17 cellular contexts compared by ENCODE assay signal in the genomic region with DNA sequence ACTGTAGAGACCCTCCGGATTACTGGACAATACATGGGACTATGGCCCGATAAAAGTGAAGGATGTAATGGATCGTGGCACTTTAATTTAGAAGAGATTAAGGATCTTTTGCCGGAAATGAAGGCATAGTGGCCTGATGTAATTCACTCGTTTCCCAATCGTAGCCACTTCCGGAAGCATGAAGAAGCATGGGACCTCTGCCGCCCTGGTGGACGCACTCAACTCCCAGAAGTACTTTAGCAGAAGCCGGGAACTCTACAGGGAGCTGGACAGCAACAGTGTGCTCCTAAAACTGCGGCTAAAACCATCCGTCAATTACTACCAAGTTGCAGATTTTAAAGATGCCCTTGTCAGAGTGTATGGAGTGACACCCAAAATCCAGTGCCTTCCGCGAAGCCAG. TPM values are rescaled to one million over a fixed set of nuclear protein-coding genes. Genes with fewer than 3 reads are reported as not detected.
DNase-seq lines count a peak whose midpoint lies in the region; ATAC-seq, FAIRE-seq and TF ChIP-seq lines count a peak whose summit lies in the region.
"Had no signal": no experiment of that assay in that cellular context is flagged by ENCODE, and none has a peak within 500 bp of the region (broad histone marks: within the 10 kb centered on the region; RNA-seq: fewer than 3 reads in every experiment).

No MANE protein-coding gene starts in this region.

- H3K36me3 ChIP-seq in left ventricle myocardium inferior = no peaks in the 10 kb centered on the region
- no peaks in the 10 kb centered on the region for H3K36me3 ChIP-seq in right atrium auricular region
- no peaks in the 10 kb centered on the region for H3K36me3 ChIP-seq in gastroesophageal sphincter
- no peaks in the 10 kb centered on the region for H3K36me3 ChIP-seq in skeletal muscle satellite cell (ENCODE audit: insufficient read depth, low read length)
- H3K36me3 ChIP-seq in aorta (ENCODE audit: control insufficient read depth in 1 of 2, insufficient read depth in 2 of 2, low read length in 1 of 2) = no peaks in the 10 kb centered on the region
- H3K36me3 ChIP-seq in small intestine (ENCODE audit: control insufficient read depth in 2 of 2, insufficient read depth in 2 of 2, low read length in 2 of 2) = no peaks in the 10 kb centered on the region

- no peak for DNase-seq in left ventricle myocardium inferior
- DNase-seq in right atrium auricular region (ENCODE audit: low spot score) = no peak
- no peak for DNase-seq in aorta
- no peak for DNase-seq in small intestine
- no peak for DNase-seq in NCI-H1417 (lab: John Stamatoyannopoulos, UW)
- DNase-seq: activated CD4-positive, alpha-beta memory T cell treated with anti-CD3 and anti-CD28 coated beads, Interleukin-2, amount 10 ng/mL, durations not matched to agents 7 days and 5 days; activated naive CD8-positive, alpha-beta T cell treated with anti-CD3 and anti-CD28 coated beads, Interleukin-2, amount 50 U/mL, for 24 hours; activated T-cell treated with anti-CD3 and anti-CD28 coated beads, Interleukin-2, amount 50 U/mL, for 72 hours; Karpas-422; NCI-H146; NCI-H524; PC-9 had no signal

- no peak overlapping the region for H3K9ac ChIP-seq in skeletal muscle satellite cell (ENCODE audit: low read depth, low read length)

- H3K4me1 ChIP-seq in left ventricle myocardium inferior (peaks cover 16% of the 10 kb centered on the region), right atrium auricular region (peaks cover 0 to 17% of the 10 kb centered on the region in 2 donors), gastroesophageal sphincter (peaks cover 0 to 20% (median 0%) of the 10 kb centered on the region in 3 donors), skeletal muscle satellite cell (ENCODE audit: control insufficient read depth, insufficient read depth, low read length) (no peaks in the 10 kb centered on the region), aorta (ENCODE audit: control insufficient read depth in 1 of 2, insufficient read depth in 2 of 2, low read length in 2 of 2) (no peaks in the 10 kb centered on the region), small intestine (ENCODE audit: control insufficient read depth in 2 of 2, insufficient read depth in 1 of 2, low read depth in 1 of 2, low read length in 1 of 2) (no peaks in the 10 kb centered on the region)

- H3K4me3 ChIP-seq in left ventricle myocardium inferior (peak overlapping the region; percentile 65), right atrium auricular region (peak overlapping the region in 1 of 2 donors; percentile 62), gastroesophageal sphincter (peak overlapping the region; percentile 43 to 57), skeletal muscle satellite cell (ENCODE audit: low read length) (no peak overlapping the region), aorta (ENCODE audit: low read length in 2 of 2) (peak overlapping the region; percentile 24 to 44), small intestine (ENCODE audit: low read depth in 1 of 2, low read length in 2 of 2) (no peak overlapping the region)
- H3K4me3 ChIP-seq: PC-9 had no signal

- H3K4me2 ChIP-seq in skeletal muscle satellite cell (ENCODE audit: low read length) = peak overlapping the region; percentile 9
- H3K4me2 ChIP-seq: PC-9 had no signal

- H3K27ac ChIP-seq in left ventricle myocardium inferior (replicated peaks) (no peak overlapping the region), right atrium auricular region (no peak overlapping the region), gastroesophageal sphincter (peak overlapping the region in 1 of 4 donors; percentile 56), aorta (ENCODE audit: low read depth in 1 of 2, low read length in 2 of 2) (no peak overlapping the region), small intestine (ENCODE audit: low read depth in 1 of 2, low read length in 1 of 2) (no peak overlapping the region)
- H3K27ac ChIP-seq: PC-9 had no signal

- no peak for TF ChIP-seq EP300 in gastroesophageal sphincter (IDR thresholded peaks at IDR 0.05)

- no peak for FAIRE-seq in small intestine (lab: Jason Lieb, UNC)

- 25 to 33% methylated on average over 7 to 14 of the region's 14 CpGs for WGBS in gastroesophageal sphincter (ENCODE audit: low coverage in 1 of 2), 2 donors
- WGBS in aorta, 2 donors = 24 to 36% methylated on average over 14 of the region's 14 CpGs
- 53 to 60% (median 53%) methylated on average over 14 of the region's 14 CpGs for WGBS in small intestine, 3 donors

- H3K27me3 ChIP-seq in left ventricle myocardium inferior (ENCODE audit: low read depth) = peaks cover 68% of the 10 kb centered on the region
- no peaks in the 10 kb centered on the region for H3K27me3 ChIP-seq in right atrium auricular region
- H3K27me3 ChIP-seq in gastroesophageal sphincter = peaks cover 14% of the 10 kb centered on the region
- no peaks in the 10 kb centered on the region for H3K27me3 ChIP-seq in skeletal muscle satellite cell (ENCODE audit: control insufficient read depth, insufficient read depth, low read length)
- H3K27me3 ChIP-seq in aorta (ENCODE audit: control insufficient read depth in 1 of 2, insufficient read depth in 2 of 2, low read length in 1 of 2) = no peaks in the 10 kb centered on the region
- peaks cover 0 to 2% of the 10 kb centered on the region in 2 donors for H3K27me3 ChIP-seq in small intestine (ENCODE audit: control insufficient read depth in 2 of 2, insufficient read depth in 2 of 2, low read length in 2 of 2)

- no peak for ATAC-seq in gastroesophageal sphincter
- no peak for ATAC-seq in aorta (ENCODE audit: low FRiP score)
- no peak for ATAC-seq in HG03139 (IDR thresholded peaks at IDR 0.05; ENCODE audit: unreplicated experiment)
- ATAC-seq: activated naive CD8-positive, alpha-beta T cell treated with anti-CD3 and anti-CD28 coated beads, Interleukin-2, amount 50 U/mL, for 24 hours; activated T-cell treated with anti-CD3 and anti-CD28 coated beads, Interleukin-2, amount 50 U/mL, for 72 hours had no signal

- H3K9me3 ChIP-seq in left ventricle myocardium inferior (replicated peaks) = no peaks in the 10 kb centered on the region
- H3K9me3 ChIP-seq in right atrium auricular region = no peaks in the 10 kb centered on the region
- peaks cover 0 to 4% (median 0%) of the 10 kb centered on the region in 3 donors for H3K9me3 ChIP-seq in gastroesophageal sphincter
- no peaks in the 10 kb centered on the region for H3K9me3 ChIP-seq in skeletal muscle satellite cell (replicated peaks; ENCODE audit: low read length)
- peaks cover 2% of the 10 kb centered on the region for H3K9me3 ChIP-seq in aorta (ENCODE audit: control insufficient read depth, low read length)
- peaks cover 5% of the 10 kb centered on the region for H3K9me3 ChIP-seq in small intestine (ENCODE audit: control insufficient read depth, low read depth)

- intact Hi-C loops in left ventricle myocardium inferior (cut with micrococcal nuclease) (no loop called here), aorta (cut with DNase I) (loop anchor here in 1 of 2 donors (10.0 kb wide), 1 partner anchor 61 kb away; the partner anchor contains the start of gene NUPR2)

- TF ChIP-seq CTCF in left ventricle myocardium inferior (IDR thresholded peaks at IDR 0.05; ENCODE audit: borderline replicate concordance) (no peak), right atrium auricular region (IDR thresholded peaks at IDR 0.05) (no peak), gastroesophageal sphincter (IDR thresholded peaks at IDR 0.05) (no peak)

- no peak for TF ChIP-seq POLR2A in gastroesophageal sphincter (IDR thresholded peaks at IDR 0.05)

RNA-seq across cellular contexts. Expression of gene NUPR2, which starts 59.6 kb away (rescaled TPM):
- total RNA-seq in left ventricle myocardium inferior = not detected
- not detected for total RNA-seq in right atrium auricular region
- under 1 TPM in 1 of 4 donors, not detected in 3; 0.77 TPM for total RNA-seq in gastroesophageal sphincter
- total RNA-seq in skeletal muscle satellite cell (2012; rRNA removed) = not detected in 2 replicates
- 1 to 10 TPM in 1 of 2 donors, under 1 TPM in 1; 0.62 to 1.1 TPM for total RNA-seq in aorta
- 1 to 10 TPM; 1.3 to 3.3 TPM for polyA plus RNA-seq in aorta
- 1 to 10 TPM in 1 of 3 donors, not detected in 2; 2.1 TPM for polyA plus RNA-seq in small intestine
- total RNA-seq: activated CD4-positive, alpha-beta memory T cell treated with anti-CD3 and anti-CD28 coated beads, Interleukin-2, amount 10 ng/mL, durations not matched to agents 7 days and 5 days; H4; mononuclear cell; PC-9 had no signal

Comparison
In these comparisons a context has a peak if more than half of its experiments do, and no peak if none do; other contexts are left out.
1. H3K4me3 ChIP-seq: peak in left ventricle myocardium inferior (single experiment), gastroesophageal sphincter (2 of 2) and aorta (2 of 2); none in skeletal muscle satellite cell (single experiment) and small intestine (0 of 2).